18 cellular contexts compared by ENCODE assay signal in genomic region chr14:88929656-88930436, GRCh38.
DNase-seq lines count a peak whose midpoint lies in the region; ATAC-seq and TF ChIP-seq lines count a peak whose summit lies in the region.
"Had no signal": no experiment of that assay in that cellular context is flagged by ENCODE, and none has a peak within 500 bp of the region (broad histone marks: within the 10 kb centered on the region; RNA-seq: fewer than 3 reads in every experiment).

No MANE protein-coding gene starts in this region.

- H3K27me3 ChIP-seq in BE2C = no peaks in the 10 kb centered on the region
- peaks cover 15% of the 10 kb centered on the region for H3K27me3 ChIP-seq in left ventricle myocardium inferior (ENCODE audit: low read depth)
- H3K27me3 ChIP-seq: heart left ventricle, left lung had no signal

- no peak overlapping the region for H3K27ac ChIP-seq in left ventricle myocardium inferior (replicated peaks)
- H3K27ac ChIP-seq: heart left ventricle, left lung had no signal

- intact Hi-C loops in left ventricle myocardium inferior (cut with micrococcal nuclease) = no loop called here

- ATAC-seq in GM21381 (IDR thresholded peaks at IDR 0.05; ENCODE audit: unreplicated experiment) = no peak
- ATAC-seq in T-helper 17 cell = no peak
- ATAC-seq in GM21515 (IDR thresholded peaks at IDR 0.05; ENCODE audit: unreplicated experiment) = no peak
- ATAC-seq: heart left ventricle; left lung; natural killer cell treated with Interleukin-12 subunit alpha and Interleukin-12 subunit beta and Interleukin-15 and Interleukin-18, amount 100 ng/mL, for 72 hours; right cardiac atrium had no signal

- H3K27ac Mint-ChIP-seq in T-helper 17 cell = no peak overlapping the region
- H3K27ac Mint-ChIP-seq: CD4-positive, CD25-positive, alpha-beta regulatory T cell; natural killer cell treated with Interleukin-12 subunit alpha and Interleukin-12 subunit beta and Interleukin-15 and Interleukin-18, amount 100 ng/mL, for 72 hours had no signal

- H3K4me1 ChIP-seq in BE2C (peaks cover 3% of the 10 kb centered on the region; the same call in 1 of the 2 replicates), left ventricle myocardium inferior (no peaks in the 10 kb centered on the region)
- H3K4me1 ChIP-seq: HAP-1, heart left ventricle, left lung had no signal

- peaks cover 46% of the 10 kb centered on the region for H3K27me3 Mint-ChIP-seq in T-helper 17 cell

- H3K9me3 ChIP-seq in BE2C (peaks cover 3% of the 10 kb centered on the region), left ventricle myocardium inferior (replicated peaks) (peaks cover 19% of the 10 kb centered on the region), T-helper 17 cell (ENCODE audit: control insufficient read depth, low read length, poor library complexity, severe bottlenecking) (no peaks in the 10 kb centered on the region)
- H3K9me3 ChIP-seq: HAP-1 had no signal

- TF ChIP-seq CTCF in BE2C (IDR thresholded peaks at IDR 0.05; ENCODE audit: low read depth, low read length) (peak; percentile 26; the same call in 1 of the 2 replicates), GM13977 (IDR thresholded peaks at IDR 0.05; ENCODE audit: extremely low read depth, insufficient read depth, missing control alignments) (peak; percentile 12), fibroblast of villous mesenchyme (IDR thresholded peaks at IDR 0.05; ENCODE audit: insufficient read depth, low read depth, low read length) (peak; percentile 44), left ventricle myocardium inferior (IDR thresholded peaks at IDR 0.05; ENCODE audit: borderline replicate concordance) (no peak)

- H3K4me3 ChIP-seq in BE2C (ENCODE audit: low read depth, low read length) = no peak overlapping the region
- no peak overlapping the region for H3K4me3 ChIP-seq in fibroblast of villous mesenchyme (ENCODE audit: low read depth, low read length)
- H3K4me3 ChIP-seq in left ventricle myocardium inferior = no peak overlapping the region
- H3K4me3 ChIP-seq: HAP-1, heart left ventricle, left lung had no signal

- no peak overlapping the region for H3K4me3 Mint-ChIP-seq in T-helper 17 cell
- H3K4me3 Mint-ChIP-seq: CD4-positive, CD25-positive, alpha-beta regulatory T cell; natural killer cell treated with Interleukin-12 subunit alpha and Interleukin-12 subunit beta and Interleukin-15 and Interleukin-18, amount 100 ng/mL, for 72 hours had no signal

- DNase-seq in BE2C (no peak), GM13977 (ENCODE audit: low spot score) (no peak), SK-MEL-5 (ENCODE audit: low read depth, low spot score) (peak; percentile 53), fibroblast of villous mesenchyme (ENCODE audit: low read depth) (peak; percentile 3), left ventricle myocardium inferior (no peak), T-helper 17 cell (no peak)
- DNase-seq: activated CD4-positive, CD25-positive, alpha-beta regulatory T cell; effector CD4-positive, alpha-beta T cell; heart left ventricle; left lung; NCI-H1694 treated with DMSO at 0.1 percent for 48 hours; NCI-H69; right cardiac atrium had no signal

- in situ Hi-C loops in GM13977 (cut with MboI; ENCODE audit: low pct_unique_long_range_greater_than_20kb, low sequenced_read_pairs, unreplicated experiment) = no loop called here
- in situ Hi-C loops in SK-MEL-5 (cut with HindIII; ENCODE audit: low pct_unique_long_range_greater_than_20kb, low sequenced_read_pairs) = no loop called here

- H3K36me3 Mint-ChIP-seq in T-helper 17 cell (ENCODE audit: low read depth) = peaks cover 4% of the 10 kb centered on the region
- H3K36me3 Mint-ChIP-seq: CD4-positive, CD25-positive, alpha-beta regulatory T cell had no signal

- H3K36me3 ChIP-seq in BE2C (no peaks in the 10 kb centered on the region), left ventricle myocardium inferior (no peaks in the 10 kb centered on the region)
- H3K36me3 ChIP-seq: HAP-1, heart left ventricle, left lung had no signal

- H3K4me1 Mint-ChIP-seq in T-helper 17 cell = no peaks in the 10 kb centered on the region
- H3K4me1 Mint-ChIP-seq: CD4-positive, CD25-positive, alpha-beta regulatory T cell had no signal

Comparison
In these comparisons a context has a peak if more than half of its experiments do, and no peak if none do; other contexts are left out.
1. DNase-seq: peak in SK-MEL-5 (single experiment) and fibroblast of villous mesenchyme (single experiment); none in BE2C (single experiment), GM13977 (single experiment), left ventricle myocardium inferior (single experiment) and T-helper 17 cell (0 of 3).